ENCODE assay signal across 1 cellular context in the genomic region with DNA sequence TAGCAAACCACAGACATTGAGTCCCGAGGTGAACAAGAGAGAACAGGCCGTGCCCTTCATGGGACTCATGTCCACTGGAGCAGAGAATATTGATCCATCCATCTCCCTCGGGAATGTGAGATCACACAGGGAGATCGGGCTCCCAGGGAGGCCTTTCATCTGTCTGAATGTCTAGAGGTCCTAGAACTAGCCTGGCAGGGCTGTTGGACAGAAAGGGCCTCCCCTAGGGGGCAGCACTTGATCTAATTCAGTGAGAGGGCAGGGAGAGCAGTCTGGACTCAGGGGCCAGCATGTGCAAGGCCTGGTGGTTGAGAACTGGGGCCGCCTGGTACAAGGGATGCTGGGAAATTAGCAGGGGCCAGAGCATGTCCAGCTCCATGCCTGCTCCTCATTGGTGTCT.
TF ChIP-seq lines count a peak whose summit lies in the region.

No MANE protein-coding gene starts in this region.

TF ChIP-seq in GM12878, 131 proteins besides CTCF, POLR2A, EP300 and RAD21:
- TF ChIP-seq, protein P1, sequence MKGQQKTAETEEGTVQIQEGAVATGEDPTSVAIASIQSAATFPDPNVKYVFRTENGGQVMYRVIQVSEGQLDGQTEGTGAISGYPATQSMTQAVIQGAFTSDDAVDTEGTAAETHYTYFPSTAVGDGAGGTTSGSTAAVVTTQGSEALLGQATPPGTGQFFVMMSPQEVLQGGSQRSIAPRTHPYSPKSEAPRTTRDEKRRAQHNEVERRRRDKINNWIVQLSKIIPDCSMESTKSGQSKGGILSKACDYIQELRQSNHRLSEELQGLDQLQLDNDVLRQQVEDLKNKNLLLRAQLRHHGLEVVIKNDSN (IDR thresholded peaks at IDR 0.05; ENCODE audit: borderline replicate concordance, extremely low read length, insufficient read depth, low read depth, low read length), result no peak
- TF ChIP-seq MEF2A (IDR thresholded peaks at IDR 0.05; ENCODE audit: insufficient read depth, low read depth, low read length), result no peak
- no peak for TF ChIP-seq SIN3A (IDR thresholded peaks at IDR 0.05; ENCODE audit: low read depth, low read length)
- TF ChIP-seq RB1 (IDR thresholded peaks at IDR 0.05; ENCODE audit: borderline replicate concordance), result no peak
- TF ChIP-seq, protein P2, sequence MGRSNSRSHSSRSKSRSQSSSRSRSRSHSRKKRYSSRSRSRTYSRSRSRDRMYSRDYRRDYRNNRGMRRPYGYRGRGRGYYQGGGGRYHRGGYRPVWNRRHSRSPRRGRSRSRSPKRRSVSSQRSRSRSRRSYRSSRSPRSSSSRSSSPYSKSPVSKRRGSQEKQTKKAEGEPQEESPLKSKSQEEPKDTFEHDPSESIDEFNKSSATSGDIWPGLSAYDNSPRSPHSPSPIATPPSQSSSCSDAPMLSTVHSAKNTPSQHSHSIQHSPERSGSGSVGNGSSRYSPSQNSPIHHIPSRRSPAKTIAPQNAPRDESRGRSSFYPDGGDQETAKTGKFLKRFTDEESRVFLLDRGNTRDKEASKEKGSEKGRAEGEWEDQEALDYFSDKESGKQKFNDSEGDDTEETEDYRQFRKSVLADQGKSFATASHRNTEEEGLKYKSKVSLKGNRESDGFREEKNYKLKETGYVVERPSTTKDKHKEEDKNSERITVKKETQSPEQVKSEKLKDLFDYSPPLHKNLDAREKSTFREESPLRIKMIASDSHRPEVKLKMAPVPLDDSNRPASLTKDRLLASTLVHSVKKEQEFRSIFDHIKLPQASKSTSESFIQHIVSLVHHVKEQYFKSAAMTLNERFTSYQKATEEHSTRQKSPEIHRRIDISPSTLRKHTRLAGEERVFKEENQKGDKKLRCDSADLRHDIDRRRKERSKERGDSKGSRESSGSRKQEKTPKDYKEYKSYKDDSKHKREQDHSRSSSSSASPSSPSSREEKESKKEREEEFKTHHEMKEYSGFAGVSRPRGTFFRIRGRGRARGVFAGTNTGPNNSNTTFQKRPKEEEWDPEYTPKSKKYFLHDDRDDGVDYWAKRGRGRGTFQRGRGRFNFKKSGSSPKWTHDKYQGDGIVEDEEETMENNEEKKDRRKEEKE (IDR thresholded peaks at IDR 0.05), result no peak
- TF ChIP-seq SPI1 (IDR thresholded peaks at IDR 0.05; ENCODE audit: borderline replicate concordance, insufficient read depth, low read depth, low read length), result no peak
- TF ChIP-seq, protein P3, sequence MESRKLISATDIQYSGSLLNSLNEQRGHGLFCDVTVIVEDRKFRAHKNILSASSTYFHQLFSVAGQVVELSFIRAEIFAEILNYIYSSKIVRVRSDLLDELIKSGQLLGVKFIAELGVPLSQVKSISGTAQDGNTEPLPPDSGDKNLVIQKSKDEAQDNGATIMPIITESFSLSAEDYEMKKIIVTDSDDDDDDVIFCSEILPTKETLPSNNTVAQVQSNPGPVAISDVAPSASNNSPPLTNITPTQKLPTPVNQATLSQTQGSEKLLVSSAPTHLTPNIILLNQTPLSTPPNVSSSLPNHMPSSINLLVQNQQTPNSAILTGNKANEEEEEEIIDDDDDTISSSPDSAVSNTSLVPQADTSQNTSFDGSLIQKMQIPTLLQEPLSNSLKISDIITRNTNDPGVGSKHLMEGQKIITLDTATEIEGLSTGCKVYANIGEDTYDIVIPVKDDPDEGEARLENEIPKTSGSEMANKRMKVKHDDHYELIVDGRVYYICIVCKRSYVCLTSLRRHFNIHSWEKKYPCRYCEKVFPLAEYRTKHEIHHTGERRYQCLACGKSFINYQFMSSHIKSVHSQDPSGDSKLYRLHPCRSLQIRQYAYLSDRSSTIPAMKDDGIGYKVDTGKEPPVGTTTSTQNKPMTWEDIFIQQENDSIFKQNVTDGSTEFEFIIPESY (IDR thresholded peaks at IDR 0.05), result no peak
- TF ChIP-seq ZNF207 (IDR thresholded peaks at IDR 0.05; ENCODE audit: borderline replicate concordance), result no peak
- TF ChIP-seq BCL11A (IDR thresholded peaks at IDR 0.05; ENCODE audit: low read depth, low read length), result no peak
